Comparison of ENCODE assay signal across 29 cellular contexts in genomic region chr19:48921721-48922500, GRCh38. TPM values are rescaled to one million over a fixed set of nuclear protein-coding genes. Genes with fewer than 3 reads are reported as not detected.
"Had no signal": no experiment of that assay in that cellular context is flagged by ENCODE, and none has a peak within 500 bp of the region (broad histone marks: within the 10 kb centered on the region; RNA-seq: fewer than 3 reads in every experiment).

No MANE protein-coding gene starts in this region.

- H3K4me1 Mint-ChIP-seq: immature natural killer cell; stimulated activated effector memory CD8-positive, alpha-beta T cell treated with anti-CD3 and anti-CD28 coated beads, Interleukin-12 subunit alpha, Interleukin-12 subunit beta, amount 100 ng/mL, for 72 hours had no signal

- H3K4me3 ChIP-seq: esophagus squamous epithelium, lung, prostate gland, right atrium auricular region, sigmoid colon, testis, tibial artery had no signal

- H3K9me3 Mint-ChIP-seq: effector memory CD8-positive, alpha-beta T cell; immature natural killer cell; memory B cell; natural killer cell; stimulated activated effector memory CD8-positive, alpha-beta T cell treated with anti-CD3 and anti-CD28 coated beads, Interleukin-12 subunit alpha, Interleukin-12 subunit beta, amount 100 ng/mL, for 72 hours; type B pancreatic cell had no signal

- H3K27me3 Mint-ChIP-seq: effector memory CD8-positive, alpha-beta T cell; memory B cell; type B pancreatic cell had no signal

- H3K36me3 Mint-ChIP-seq: natural killer cell had no signal

- H3K27ac ChIP-seq: esophagus squamous epithelium, neutrophil, right atrium auricular region, sigmoid colon, testis, tibial artery had no signal

- FAIRE-seq: endometrium had no signal

- H3K9me3 ChIP-seq: esophagus squamous epithelium, neutrophil, prostate gland, right atrium auricular region, sigmoid colon, testis, tibial artery had no signal

- H3K36me3 ChIP-seq: prostate gland had no signal

- H3K4me1 ChIP-seq: prostate gland, testis had no signal

- DNase-seq: cortex of kidney; effector memory CD8-positive, alpha-beta T cell; erythroblast; esophagus squamous epithelium; foreskin melanocyte; hypothalamus; immature natural killer cell; islet precursor cell; natural killer cell; sigmoid colon; stimulated activated CD4-positive, alpha-beta T cell treated with anti-CD3 and anti-CD28 coated beads, Interleukin-2, amount 100 ng/mL, for 24 hours; stimulated activated CD4-positive, alpha-beta T cell treated with anti-CD3 and anti-CD28 coated beads, Interleukin-4, amount 100 ng/mL, for 24 hours; stimulated activated naive CD8-positive, alpha-beta T cell treated with anti-CD3 and anti-CD28 coated beads, Interleukin-15, Interleukin-2, amounts not matched to agents 100 U/mL and 50 U/mL, for 24 hours; testis; tibial artery had no signal

- ATAC-seq: effector memory CD8-positive, alpha-beta T cell; left lobe of liver; natural killer cell; stimulated activated effector memory CD8-positive, alpha-beta T cell treated with anti-CD3 and anti-CD28 coated beads, Interleukin-12 subunit alpha, Interleukin-12 subunit beta, amount 100 ng/mL, for 72 hours; stimulated activated naive CD8-positive, alpha-beta T cell treated with anti-CD3 and anti-CD28 coated beads, Interleukin-15, Interleukin-2, amounts not matched to agents 100 U/mL and 50 U/mL, for 24 hours had no signal

- H3K27ac Mint-ChIP-seq: effector memory CD8-positive, alpha-beta T cell; immature natural killer cell; memory B cell; natural killer cell; type B pancreatic cell had no signal

- H3K27me3 ChIP-seq: esophagus squamous epithelium, neutrophil, right atrium auricular region, sigmoid colon, testis, tibial artery had no signal

- H3K4me3 Mint-ChIP-seq: effector memory CD8-positive, alpha-beta T cell; immature natural killer cell; memory B cell; natural killer cell; stimulated activated effector memory CD8-positive, alpha-beta T cell treated with anti-CD3 and anti-CD28 coated beads, Interleukin-12 subunit alpha, Interleukin-12 subunit beta, amount 100 ng/mL, for 72 hours; type B pancreatic cell had no signal

RNA-seq across cellular contexts. Expression of gene DHDH, which starts 11.6 kb away (rescaled TPM):
- total RNA-seq: dermis microvascular lymphatic vessel endothelial cell, natural killer cell, omental fat pad, right atrium auricular region, sigmoid colon, skeletal muscle tissue had no signal

RNA-seq across cellular contexts. Expression of gene TULP2, which starts 23.4 kb away (rescaled TPM):
- total RNA-seq: esophagus squamous epithelium, left lobe of liver, natural killer cell, omental fat pad, right atrium auricular region, skeletal muscle tissue, urinary bladder had no signal
- polyA plus RNA-seq: immature natural killer cell, neural cell had no signal
